ENCODE assay signal across 1 cellular context in the genomic region with DNA sequence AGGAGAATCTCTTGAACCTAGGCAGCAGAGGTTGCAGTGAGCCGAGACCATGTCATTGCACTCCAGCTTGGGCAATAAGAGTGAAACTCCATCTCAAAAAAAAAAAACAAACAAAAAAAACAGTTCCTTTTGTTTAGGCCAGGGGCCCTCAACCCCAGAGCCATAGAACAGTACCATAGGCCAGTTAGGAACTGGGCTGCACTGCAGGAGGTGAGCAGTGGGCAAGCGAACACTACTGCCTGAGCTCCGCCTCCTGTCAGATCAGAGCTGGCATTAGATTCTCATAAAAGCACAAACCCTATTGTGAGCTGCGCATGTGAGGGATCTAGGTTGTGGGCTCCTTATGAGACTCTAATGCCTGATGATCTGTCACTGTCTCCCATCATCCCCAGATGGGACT.
A peak's percentile ranks its signal among the peaks of the same experiment; 100 is the strongest.
TF ChIP-seq lines count a peak whose summit lies in the region.

No MANE protein-coding gene starts in this region.

TF ChIP-seq in HEK293T, 16 proteins besides CTCF, POLR2A, EP300 and RAD21 (continued from another document):
- TF ChIP-seq, protein P1, sequence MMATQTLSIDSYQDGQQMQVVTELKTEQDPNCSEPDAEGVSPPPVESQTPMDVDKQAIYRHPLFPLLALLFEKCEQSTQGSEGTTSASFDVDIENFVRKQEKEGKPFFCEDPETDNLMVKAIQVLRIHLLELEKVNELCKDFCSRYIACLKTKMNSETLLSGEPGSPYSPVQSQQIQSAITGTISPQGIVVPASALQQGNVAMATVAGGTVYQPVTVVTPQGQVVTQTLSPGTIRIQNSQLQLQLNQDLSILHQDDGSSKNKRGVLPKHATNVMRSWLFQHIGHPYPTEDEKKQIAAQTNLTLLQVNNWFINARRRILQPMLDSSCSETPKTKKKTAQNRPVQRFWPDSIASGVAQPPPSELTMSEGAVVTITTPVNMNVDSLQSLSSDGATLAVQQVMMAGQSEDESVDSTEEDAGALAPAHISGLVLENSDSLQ (IDR thresholded peaks at IDR 0.05), result 0 out of 2 replicates have a peak, but pooled peaks have one; percentile 6
